Comparison of ENCODE assay signal across 23 cellular contexts in the genomic region with DNA sequence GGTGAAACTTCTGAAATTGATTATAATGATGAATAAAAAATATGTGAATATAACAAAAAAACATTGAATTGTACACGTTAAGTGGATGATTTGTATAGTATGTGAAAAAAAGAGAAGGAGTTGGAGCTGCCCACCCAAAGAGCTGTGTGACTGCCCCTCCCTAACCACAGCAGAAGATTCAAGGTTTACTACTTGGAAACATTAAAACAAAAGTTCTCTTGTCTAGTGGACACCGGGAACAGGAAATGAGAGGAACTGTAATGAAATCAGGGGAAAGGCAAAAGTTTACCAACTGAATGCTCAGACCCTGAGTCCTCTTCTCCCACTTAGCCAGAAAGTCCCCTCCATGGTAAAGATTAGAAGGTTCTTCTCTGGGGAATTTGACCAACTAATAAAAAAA. TPM values are rescaled to one million over a fixed set of nuclear protein-coding genes. Genes with fewer than 3 reads are reported as not detected.
"Had no signal": no experiment of that assay in that cellular context is flagged by ENCODE, and none has a peak within 500 bp of the region (broad histone marks: within the 10 kb centered on the region; RNA-seq: fewer than 3 reads in every experiment).

No MANE protein-coding gene starts in this region.

- H3K36me3 Mint-ChIP-seq: activated naive CD4-positive, alpha-beta T cell treated with anti-CD3 and anti-CD28 coated beads, Interleukin-2, amount 10 ng/mL, durations not matched to agents 7 days and 5 days; memory B cell had no signal

- H3K27ac ChIP-seq: esophagus muscularis mucosa, neural progenitor cell, ovary, psoas muscle, tibial nerve, vagina had no signal

- H3K4me3 Mint-ChIP-seq: activated CD8-positive, alpha-beta T cell treated with anti-CD3 and anti-CD28 coated beads for 36 hours; activated naive CD4-positive, alpha-beta T cell treated with anti-CD3 and anti-CD28 coated beads, Interleukin-2, amount 10 ng/mL, durations not matched to agents 7 days and 5 days; activated naive CD8-positive, alpha-beta T cell treated with anti-CD3 and anti-CD28 coated beads, Interleukin-2, amount 50 U/mL, for 24 hours; activated T-cell treated with anti-CD3 and anti-CD28 coated beads, Interleukin-2, amount 50 U/mL, for 24 hours; memory B cell; naive B cell; neural progenitor cell; stimulated activated naive CD8-positive, alpha-beta T cell treated with anti-CD3 and anti-CD28 coated beads, Interleukin-15, Interleukin-2, amounts not matched to agents 100 ng/mL and 50 ng/mL, for 24 hours had no signal

- FAIRE-seq: endothelial cell of umbilical vein, small intestine had no signal

- H3K9me3 ChIP-seq: esophagus muscularis mucosa, mucosa of descending colon, ovary, psoas muscle, tibial nerve, vagina had no signal

- H3K36me3 ChIP-seq: esophagus muscularis mucosa, neural progenitor cell, ovary, tibial nerve, vagina had no signal

- H3K4me1 ChIP-seq: neural progenitor cell, psoas muscle, vagina had no signal

- H3K27ac Mint-ChIP-seq: activated CD8-positive, alpha-beta T cell treated with anti-CD3 and anti-CD28 coated beads for 36 hours; activated naive CD4-positive, alpha-beta T cell treated with anti-CD3 and anti-CD28 coated beads, Interleukin-2, amount 10 ng/mL, durations not matched to agents 7 days and 5 days; activated naive CD8-positive, alpha-beta T cell treated with anti-CD3 and anti-CD28 coated beads, Interleukin-2, amount 50 U/mL, for 24 hours; activated T-cell treated with anti-CD3 and anti-CD28 coated beads, Interleukin-2, amount 50 U/mL, for 24 hours; memory B cell; naive B cell; neural progenitor cell; stimulated activated naive CD8-positive, alpha-beta T cell treated with anti-CD3 and anti-CD28 coated beads, Interleukin-15, Interleukin-2, amounts not matched to agents 100 ng/mL and 50 ng/mL, for 24 hours had no signal

- H3K4me2 ChIP-seq: neural progenitor cell had no signal

- H3K4me3 ChIP-seq: esophagus muscularis mucosa, mucosa of descending colon, neural progenitor cell, ovary, psoas muscle, tibial nerve, vagina had no signal

- ATAC-seq: activated CD8-positive, alpha-beta T cell treated with anti-CD3 and anti-CD28 coated beads for 36 hours; activated naive CD8-positive, alpha-beta T cell treated with anti-CD3 and anti-CD28 coated beads, Interleukin-2, amount 50 U/mL, for 24 hours; mucosa of descending colon; psoas muscle; right cardiac atrium had no signal

- H2AFZ ChIP-seq: neural progenitor cell had no signal

- DNase-seq: activated CD4-positive, alpha-beta T cell treated with anti-CD3 and anti-CD28 coated beads for 48 hours; activated CD4-positive, CD25-positive, alpha-beta regulatory T cell; activated CD8-positive, alpha-beta T cell treated with anti-CD3 and anti-CD28 coated beads for 36 hours; activated naive CD4-positive, alpha-beta T cell treated with anti-CD3 and anti-CD28 coated beads, Interleukin-2, amount 10 ng/mL, durations not matched to agents 7 days and 5 days; activated naive CD8-positive, alpha-beta T cell treated with anti-CD3 and anti-CD28 coated beads, Interleukin-2, amount 50 U/mL, for 24 hours; activated T-cell treated with anti-CD3 and anti-CD28 coated beads, Interleukin-2, amount 50 U/mL, for 24 hours; anterior cingulate cortex; effector CD4-positive, alpha-beta T cell; mucosa of descending colon; naive B cell; ovary; psoas muscle; right cardiac atrium; small intestine; stimulated activated CD4-positive, alpha-beta T cell treated with anti-CD3 and anti-CD28 coated beads, Interleukin-15, amount 100 ng/mL, for 24 hours; stimulated activated CD4-positive, alpha-beta T cell treated with anti-CD3 and anti-CD28 coated beads, Interleukin-2, amount 100 ng/mL, for 48 hours had no signal

- H3K9me3 Mint-ChIP-seq: activated CD8-positive, alpha-beta T cell treated with anti-CD3 and anti-CD28 coated beads for 36 hours; activated naive CD4-positive, alpha-beta T cell treated with anti-CD3 and anti-CD28 coated beads, Interleukin-2, amount 10 ng/mL, durations not matched to agents 7 days and 5 days; activated T-cell treated with anti-CD3 and anti-CD28 coated beads, Interleukin-2, amount 50 U/mL, for 24 hours had no signal

- H3K9ac ChIP-seq: neural progenitor cell had no signal

- H3K4me1 Mint-ChIP-seq: activated naive CD4-positive, alpha-beta T cell treated with anti-CD3 and anti-CD28 coated beads, Interleukin-2, amount 10 ng/mL, durations not matched to agents 7 days and 5 days; activated naive CD8-positive, alpha-beta T cell treated with anti-CD3 and anti-CD28 coated beads, Interleukin-2, amount 50 U/mL, for 24 hours; memory B cell; naive B cell had no signal

- H3K27me3 ChIP-seq: esophagus muscularis mucosa, neural progenitor cell, ovary, tibial nerve, vagina had no signal

RNA-seq across cellular contexts. Expression of a gene that starts 13.1 kb away (rescaled TPM):
- total RNA-seq: activated CD8-positive, alpha-beta T cell treated with anti-CD3 and anti-CD28 coated beads for 36 hours had no signal
